In genomic region chr14:20093442-20093841, GRCh38 we compare ENCODE assay signal across 34 cellular contexts. TPM values are rescaled to one million over a fixed set of nuclear protein-coding genes. Genes with fewer than 3 reads are reported as not detected.
"Had no signal": no experiment of that assay in that cellular context is flagged by ENCODE, and none has a peak within 500 bp of the region (broad histone marks: within the 10 kb centered on the region; RNA-seq: fewer than 3 reads in every experiment).

No MANE protein-coding gene starts in this region.

- DNase-seq: activated B cell treated with CpG ODN at 0.5 μM for 24 hours; activated CD4-positive, alpha-beta T cell treated with anti-CD3 and anti-CD28 coated beads for 36 hours; activated CD4-positive, alpha-beta T cell treated with anti-CD3 and anti-CD28 coated beads, Interleukin-2, amount 50 U/mL, for 4 hours; activated CD8-positive, alpha-beta memory T cell treated with anti-CD3 and anti-CD28 coated beads for 24 hours; activated CD8-positive, alpha-beta memory T cell treated with anti-CD3 and anti-CD28 coated beads, Interleukin-2, amount 50 U/mL, for 48 hours; activated naive CD4-positive, alpha-beta T cell; activated T-cell treated with anti-CD3 and anti-CD28 coated beads, Interleukin-2, amount 50 U/mL, for 4 hours; adrenal gland; brain microvascular endothelial cell; caudate nucleus; effector CD4-positive, alpha-beta T cell; erythroblast; foreskin fibroblast; heart right ventricle; left colon; pancreas; right cardiac atrium; stimulated activated CD4-positive, alpha-beta T cell treated with anti-CD3 and anti-CD28 coated beads, Interleukin-4, amount 100 ng/mL, for 24 hours; stimulated activated naive CD4-positive, alpha-beta T cell treated with Interleukin-2 at 50 U/mL for 16 hours had no signal

- H3K4me3 ChIP-seq: adrenal gland, ascending aorta, heart right ventricle, pancreas, thoracic aorta, vagina had no signal

- H3K36me3 Mint-ChIP-seq: activated naive CD8-positive, alpha-beta T cell; memory B cell; type B pancreatic cell had no signal

- H3K4me3 Mint-ChIP-seq: activated B cell treated with CpG ODN at 0.5 μM for 24 hours; activated CD4-positive, alpha-beta T cell treated with anti-CD3 and anti-CD28 coated beads for 36 hours; activated naive CD8-positive, alpha-beta T cell; activated T-cell treated with anti-CD3 and anti-CD28 coated beads, Interleukin-2, amount 50 U/mL, for 4 hours; dendritic cell treated with granulocyte-macrophage colony-stimulating factor and Interleukin-4, amounts not matched to agents 40 ng/mL and 50 ng/mL, for 4 days; memory B cell; nephron; type B pancreatic cell had no signal

- H3K27me3 ChIP-seq: adrenal gland, ascending aorta, brain microvascular endothelial cell, pancreas, vagina had no signal

- H3K27me3 Mint-ChIP-seq: activated B cell treated with CpG ODN at 0.5 μM for 24 hours; dendritic cell treated with granulocyte-macrophage colony-stimulating factor and Interleukin-4, amounts not matched to agents 40 ng/mL and 50 ng/mL, for 4 days; memory B cell; type B pancreatic cell had no signal

- H3K4me1 Mint-ChIP-seq: activated B cell treated with CpG ODN at 0.5 μM for 24 hours, memory B cell, nephron had no signal

- ATAC-seq: activated CD4-positive, alpha-beta T cell treated with anti-CD3 and anti-CD28 coated beads for 36 hours; activated T-cell treated with anti-CD3 and anti-CD28 coated beads, Interleukin-2, amount 50 U/mL, for 4 hours; heart right ventricle; left colon; pancreas; right cardiac atrium had no signal

- H3K36me3 ChIP-seq: adrenal gland, ascending aorta, brain microvascular endothelial cell, heart right ventricle, pancreas, thoracic aorta, vagina had no signal

- H3K9me3 Mint-ChIP-seq: activated B cell treated with CpG ODN at 0.5 μM for 24 hours; activated T-cell treated with anti-CD3 and anti-CD28 coated beads, Interleukin-2, amount 50 U/mL, for 4 hours; activated T-helper 2 cell treated with anti-CD3 and anti-CD28 coated beads, Interferon-gamma antibody, Interleukin-2, Interleukin-4, amounts not matched to agents 10 μg/mL and 5 μg/mL and 100 μg/mL, durations not matched to agents 14 hours and 24 hours and 36 hours; dendritic cell treated with granulocyte-macrophage colony-stimulating factor and Interleukin-4, amounts not matched to agents 40 ng/mL and 50 ng/mL, for 4 days; memory B cell; type B pancreatic cell had no signal

- H3K27ac Mint-ChIP-seq: activated B cell treated with CpG ODN at 0.5 μM for 24 hours; activated CD4-positive, alpha-beta T cell treated with anti-CD3 and anti-CD28 coated beads for 36 hours; activated naive CD8-positive, alpha-beta T cell; activated T-helper 2 cell treated with anti-CD3 and anti-CD28 coated beads, Interferon-gamma antibody, Interleukin-2, Interleukin-4, amounts not matched to agents 10 μg/mL and 5 μg/mL and 100 μg/mL, durations not matched to agents 14 hours and 24 hours and 36 hours; dendritic cell treated with granulocyte-macrophage colony-stimulating factor and Interleukin-4, amounts not matched to agents 40 ng/mL and 50 ng/mL, for 4 days; memory B cell; nephron; type B pancreatic cell had no signal

- H3K4me1 ChIP-seq: adrenal gland, ascending aorta, heart right ventricle, pancreas, vagina had no signal

- H3K9me3 ChIP-seq: adrenal gland, ascending aorta, heart right ventricle, thoracic aorta, vagina had no signal

- H3K27ac ChIP-seq: adrenal gland, ascending aorta, brain microvascular endothelial cell, heart right ventricle, pancreas, thoracic aorta, vagina had no signal

RNA-seq across cellular contexts. Expression of gene OR4K17, which starts 17.1 kb away (rescaled TPM):
- total RNA-seq: activated B cell treated with CpG ODN at 0.5 μM for 24 hours; activated CD4-positive, alpha-beta T cell treated with anti-CD3 and anti-CD28 coated beads for 36 hours; activated T-cell treated with anti-CD3 and anti-CD28 coated beads, Interleukin-2, amount 50 U/mL, for 4 hours; activated T-helper 2 cell treated with anti-CD3 and anti-CD28 coated beads, Interferon-gamma antibody, Interleukin-2, Interleukin-4, amounts not matched to agents 10 μg/mL and 5 μg/mL and 100 μg/mL, durations not matched to agents 14 hours and 24 hours and 36 hours; adrenal gland; ascending aorta; fibroblast of lung; heart right ventricle; left colon; lower leg skin; mononuclear cell; myocyte; pancreas; pulmonary artery endothelial cell; right cardiac atrium; thoracic aorta; vagina had no signal
- polyA plus RNA-seq: adrenal gland, fibroblast of lung, heart right ventricle, keratinocyte, pancreas, right cardiac atrium had no signal

RNA-seq across cellular contexts. Expression of gene OR4L1, which starts 33.6 kb away (rescaled TPM):
- total RNA-seq: activated B cell treated with CpG ODN at 0.5 μM for 24 hours; activated CD4-positive, alpha-beta T cell treated with anti-CD3 and anti-CD28 coated beads for 36 hours; activated T-cell treated with anti-CD3 and anti-CD28 coated beads, Interleukin-2, amount 50 U/mL, for 4 hours; activated T-helper 2 cell treated with anti-CD3 and anti-CD28 coated beads, Interferon-gamma antibody, Interleukin-2, Interleukin-4, amounts not matched to agents 10 μg/mL and 5 μg/mL and 100 μg/mL, durations not matched to agents 14 hours and 24 hours and 36 hours; adrenal gland; ascending aorta; fibroblast of lung; heart right ventricle; left colon; lower leg skin; mononuclear cell; myocyte; pancreas; pulmonary artery endothelial cell; right cardiac atrium; thoracic aorta; vagina had no signal
- polyA plus RNA-seq: adrenal gland, fibroblast of lung, heart right ventricle, keratinocyte, pancreas, right cardiac atrium had no signal

RNA-seq across cellular contexts. Expression of gene OR4N5, which starts 45.2 kb away (rescaled TPM):
- total RNA-seq: activated B cell treated with CpG ODN at 0.5 μM for 24 hours; activated CD4-positive, alpha-beta T cell treated with anti-CD3 and anti-CD28 coated beads for 36 hours; activated T-cell treated with anti-CD3 and anti-CD28 coated beads, Interleukin-2, amount 50 U/mL, for 4 hours; activated T-helper 2 cell treated with anti-CD3 and anti-CD28 coated beads, Interferon-gamma antibody, Interleukin-2, Interleukin-4, amounts not matched to agents 10 μg/mL and 5 μg/mL and 100 μg/mL, durations not matched to agents 14 hours and 24 hours and 36 hours; adrenal gland; ascending aorta; fibroblast of lung; heart right ventricle; left colon; lower leg skin; mononuclear cell; myocyte; pancreas; pulmonary artery endothelial cell; right cardiac atrium; thoracic aorta; vagina had no signal
- polyA plus RNA-seq: adrenal gland, fibroblast of lung, heart right ventricle, keratinocyte, pancreas, right cardiac atrium had no signal

RNA-seq across cellular contexts. Expression of gene OR4K13, which starts 57.6 kb away (rescaled TPM):
- total RNA-seq: activated B cell treated with CpG ODN at 0.5 μM for 24 hours; activated CD4-positive, alpha-beta T cell treated with anti-CD3 and anti-CD28 coated beads for 36 hours; activated T-cell treated with anti-CD3 and anti-CD28 coated beads, Interleukin-2, amount 50 U/mL, for 4 hours; activated T-helper 2 cell treated with anti-CD3 and anti-CD28 coated beads, Interferon-gamma antibody, Interleukin-2, Interleukin-4, amounts not matched to agents 10 μg/mL and 5 μg/mL and 100 μg/mL, durations not matched to agents 14 hours and 24 hours and 36 hours; adrenal gland; ascending aorta; fibroblast of lung; heart right ventricle; left colon; lower leg skin; mononuclear cell; myocyte; pancreas; pulmonary artery endothelial cell; right cardiac atrium; thoracic aorta; vagina had no signal
- polyA plus RNA-seq: adrenal gland, fibroblast of lung, heart right ventricle, keratinocyte, pancreas, right cardiac atrium had no signal
